In genomic region chr6:41531591-41532582, GRCh38 we compare ENCODE assay signal across 8 cellular contexts. TPM values are rescaled to one million over a fixed set of nuclear protein-coding genes. Genes with fewer than 3 reads are reported as not detected.
DNase-seq lines count a peak whose midpoint lies in the region; ATAC-seq and TF ChIP-seq lines count a peak whose summit lies in the region.

No MANE protein-coding gene starts in this region.

- H3K9me3 ChIP-seq in heart left ventricle (no peaks in the 10 kb centered on the region), right atrium auricular region (no peaks in the 10 kb centered on the region), lower lobe of right lung (no peaks in the 10 kb centered on the region)

- peak overlapping the region; percentile 53 for H3K4me3 Mint-ChIP-seq in activated T-helper 2 cell treated with anti-CD3 and anti-CD28 coated beads, Interferon-gamma antibody, Interleukin-2, Interleukin-4, amounts not matched to agents 10 μg/mL and 5 μg/mL and 100 μg/mL, durations not matched to agents 14 hours and 24 hours and 36 hours (ENCODE audit: low read depth)

- peak in 3 of 4 donors; percentile 21 to 41 (median 25) for ATAC-seq in heart left ventricle
- ATAC-seq in HG02798 (IDR thresholded peaks at IDR 0.05; ENCODE audit: poor library complexity, unreplicated experiment): peak; percentile 88
- peak; percentile 19 to 39 for ATAC-seq in lower lobe of right lung

- peaks cover 16% of the 10 kb centered on the region for H3K4me1 Mint-ChIP-seq in activated T-helper 2 cell treated with anti-CD3 and anti-CD28 coated beads, Interferon-gamma antibody, Interleukin-2, Interleukin-4, amounts not matched to agents 10 μg/mL and 5 μg/mL and 100 μg/mL, durations not matched to agents 14 hours and 24 hours and 36 hours (ENCODE audit: low read depth)

- H3K36me3 ChIP-seq in heart left ventricle (no peaks in the 10 kb centered on the region), right atrium auricular region (no peaks in the 10 kb centered on the region), lower lobe of right lung (no peaks in the 10 kb centered on the region)

- intact Hi-C loops in heart left ventricle (cut with DNase I) (no loop called here), lower lobe of right lung (cut with DNase I) (no loop called here), head of caudate nucleus (cut with DNase I) (no loop called here)
- intact Hi-C loops in activated T-helper 2 cell treated with anti-CD3 and anti-CD28 coated beads, Interferon-gamma antibody, Interleukin-2, Interleukin-4, amounts not matched to agents 10 μg/mL and 5 μg/mL and 100 μg/mL, durations not matched to agents 14 hours and 24 hours and 36 hours (cut with micrococcal nuclease): loop anchor here (1.0 to 2.0 kb wide), 3 partner anchors 14 to 459 kb away; partner anchors contain the start of genes FOXP4, NFYA and OARD1

- WGBS in heart left ventricle, 4 donors: 33 to 46% (median 43%) methylated on average over 22 of the region's 22 CpGs

- no peak for TF ChIP-seq POLR2A in heart left ventricle (IDR thresholded peaks at IDR 0.05)

- H3K27me3 ChIP-seq in heart left ventricle (peaks cover 0 to 33% (median 3%) of the 10 kb centered on the region in 9 donors), right atrium auricular region (no peaks in the 10 kb centered on the region), lower lobe of right lung (ENCODE audit: low read depth) (peaks cover 14% of the 10 kb centered on the region)

- DNase-seq in heart left ventricle (no peak), right atrium auricular region (ENCODE audit: low spot score) (no peak), NCI-H748 treated with DMSO at 0.1 percent for 48 hours (lab: John Stamatoyannopoulos, UW) (peak; percentile 86), lower lobe of right lung (no peak), stromal cell of bone marrow (ENCODE audit: low read depth) (peak; percentile 19), head of caudate nucleus (no peak)
- DNase-seq in activated T-helper 2 cell treated with anti-CD3 and anti-CD28 coated beads, Interferon-gamma antibody, Interleukin-2, Interleukin-4, amounts not matched to agents 10 μg/mL and 5 μg/mL and 100 μg/mL, durations not matched to agents 14 hours and 24 hours and 36 hours (ENCODE audit: low spot score): peak; percentile 45

- peak overlapping the region; percentile 70 for H3K27ac Mint-ChIP-seq in activated T-helper 2 cell treated with anti-CD3 and anti-CD28 coated beads, Interferon-gamma antibody, Interleukin-2, Interleukin-4, amounts not matched to agents 10 μg/mL and 5 μg/mL and 100 μg/mL, durations not matched to agents 14 hours and 24 hours and 36 hours

- H3K27ac ChIP-seq in heart left ventricle (no peak overlapping the region), right atrium auricular region (no peak overlapping the region), lower lobe of right lung (no peak overlapping the region)

- H3K9me3 Mint-ChIP-seq in activated T-helper 2 cell treated with anti-CD3 and anti-CD28 coated beads, Interferon-gamma antibody, Interleukin-2, Interleukin-4, amounts not matched to agents 10 μg/mL and 5 μg/mL and 100 μg/mL, durations not matched to agents 14 hours and 24 hours and 36 hours: no peaks in the 10 kb centered on the region

- H3K27me3 Mint-ChIP-seq in activated T-helper 2 cell treated with anti-CD3 and anti-CD28 coated beads, Interferon-gamma antibody, Interleukin-2, Interleukin-4, amounts not matched to agents 10 μg/mL and 5 μg/mL and 100 μg/mL, durations not matched to agents 14 hours and 24 hours and 36 hours (ENCODE audit: low read depth): peaks cover 73% of the 10 kb centered on the region

- peak overlapping the region in 2 of 12 donors; percentile 11 to 33 for H3K4me3 ChIP-seq in heart left ventricle
- H3K4me3 ChIP-seq in right atrium auricular region: no peak overlapping the region
- peak overlapping the region; percentile 21 for H3K4me3 ChIP-seq in lower lobe of right lung

- H3K4me1 ChIP-seq in heart left ventricle (peaks cover 0 to 25% (median 7%) of the 10 kb centered on the region in 12 donors), right atrium auricular region (peaks cover 0 to 13% of the 10 kb centered on the region in 2 donors), lower lobe of right lung (peaks cover 27% of the 10 kb centered on the region)

- no peaks in the 10 kb centered on the region for H3K36me3 Mint-ChIP-seq in activated T-helper 2 cell treated with anti-CD3 and anti-CD28 coated beads, Interferon-gamma antibody, Interleukin-2, Interleukin-4, amounts not matched to agents 10 μg/mL and 5 μg/mL and 100 μg/mL, durations not matched to agents 14 hours and 24 hours and 36 hours (ENCODE audit: low read depth)

- no peak for TF ChIP-seq CTCF in heart left ventricle (IDR thresholded peaks at IDR 0.05)
- no peak for TF ChIP-seq CTCF in right atrium auricular region (IDR thresholded peaks at IDR 0.05)
- no peak for TF ChIP-seq CTCF in lower lobe of right lung (IDR thresholded peaks at IDR 0.05)

RNA-seq across cellular contexts. Expression of gene FOXP4, which starts 14.3 kb away (rescaled TPM):
- total RNA-seq in heart left ventricle: 10 to 100 TPM; 11.3 to 22.5 (median 16.0) TPM
- 10 to 100 TPM; 10.9 to 17.9 TPM for polyA plus RNA-seq in heart left ventricle
- total RNA-seq in right atrium auricular region: 10 to 100 TPM in 1 of 2 donors, 1 to 10 TPM in 1; 9.3 to 20.2 TPM
- total RNA-seq in activated T-helper 2 cell treated with anti-CD3 and anti-CD28 coated beads, Interferon-gamma antibody, Interleukin-2, Interleukin-4, amounts not matched to agents 10 μg/mL and 5 μg/mL and 100 μg/mL, durations not matched to agents 14 hours and 24 hours and 36 hours: 9.6 and 9.7 TPM in 2 replicates
- total RNA-seq in lower lobe of right lung: 30.0 TPM

Comparison
In these comparisons a context has a peak if more than half of its experiments do, and no peak if none do; other contexts are left out.
1. ATAC-seq: peak in every context shown above with its lines; median percentile 88 in HG02798; 29 in lower lobe of right lung; 25 in heart left ventricle.
2. DNase-seq: peak in NCI-H748 treated with DMSO at 0.1 percent for 48 hours (single experiment), activated T-helper 2 cell treated with anti-CD3 and anti-CD28 coated beads, Interferon-gamma antibody, Interleukin-2, Interleukin-4, amounts not matched to agents 10 μg/mL and 5 μg/mL and 100 μg/mL, durations not matched to agents 14 hours and 24 hours and 36 hours (single experiment) and stromal cell of bone marrow (single experiment); none in heart left ventricle (0 of 5), right atrium auricular region (single experiment), lower lobe of right lung (single experiment) and head of caudate nucleus (0 of 42).